8 cellular contexts compared by ENCODE assay signal in genomic region chr1:24413350-24414163, GRCh38. TPM values are rescaled to one million over a fixed set of nuclear protein-coding genes. Genes with fewer than 3 reads are reported as not detected.
A peak's percentile ranks its signal among the peaks of the same experiment; 100 is the strongest.
DNase-seq lines count a peak whose midpoint lies in the region; ATAC-seq and TF ChIP-seq lines count a peak whose summit lies in the region.

STPG1 (minus strand) TSS chr1:24413782; CDS start chr1:24401388, 12,394 bp downstream.

- H3K27ac ChIP-seq in MM.1S (ENCODE audit: low read length) (peak within 1 kb of the TSS; percentile 35; the same call in 1 of the 2 replicates), neutrophil (peak within 1 kb of the TSS; percentile 54)

- ATAC-seq in activated naive CD4-positive, alpha-beta T cell treated with anti-CD3 and anti-CD28 coated beads, Interleukin-2, amount 50 U/mL, for 72 hours = peak; percentile 45 to 54

- peaks cover 28% of the 10 kb centered on the region for H3K79me2 ChIP-seq in MM.1S (ENCODE audit: low read length)

- H3K36me3 ChIP-seq in MM.1S (replicated peaks; ENCODE audit: insufficient read depth, low read length) (no peaks in the 10 kb centered on the region), neutrophil (no peaks in the 10 kb centered on the region)

- H3K36me3 Mint-ChIP-seq in activated naive CD4-positive, alpha-beta T cell treated with anti-CD3 and anti-CD28 coated beads, Interleukin-2, amount 50 U/mL, for 72 hours = peaks cover 10 to 12% of the 10 kb centered on the region in 2 donors

- no peaks in the 10 kb centered on the region for H3K9me3 Mint-ChIP-seq in activated naive CD4-positive, alpha-beta T cell treated with anti-CD3 and anti-CD28 coated beads, Interleukin-2, amount 50 U/mL, for 72 hours

- peak within 1 kb of the TSS; percentile 92 for H2AFZ ChIP-seq in MM.1S (ENCODE audit: low read length)

- peaks cover 18% of the 10 kb centered on the region for H3K4me1 ChIP-seq in MM.1S (ENCODE audit: low read length)
- peaks cover 33% of the 10 kb centered on the region in 2 experiments for H3K4me1 ChIP-seq in neutrophil (ENCODE audit: control insufficient read depth in 1 of 2, insufficient read depth in 1 of 2, low read depth in 1 of 2, low read length in 1 of 2)

- DNase-seq in GM12865 (ENCODE audit: low read depth) (peak; percentile 89), MM.1S (peak; percentile 90), SKM-1 (lab: John Stamatoyannopoulos, UW; ENCODE audit: unreplicated experiment) (peak; percentile 68), glomerular endothelial cell (ENCODE audit: extremely low read depth, low read depth, low spot score) (peak; percentile 63), superior temporal gyrus (ENCODE audit: extremely low spot score) (peak; percentile 97), cortex of kidney (lab: John Stamatoyannopoulos, UW) (no peak)
- peak; percentile 85 to 91 for DNase-seq in activated naive CD4-positive, alpha-beta T cell treated with anti-CD3 and anti-CD28 coated beads, Interleukin-2, amount 50 U/mL, for 72 hours (ENCODE audit: low spot score in 2 of 2)

- peak within 1 kb of the TSS; percentile 89 to 97 for H3K27ac Mint-ChIP-seq in activated naive CD4-positive, alpha-beta T cell treated with anti-CD3 and anti-CD28 coated beads, Interleukin-2, amount 50 U/mL, for 72 hours

- H3K4me3 ChIP-seq in GM12865 (ENCODE audit: low read depth, low read length) (peak within 1 kb of the TSS; percentile 68), MM.1S (ENCODE audit: low read length) (peak within 1 kb of the TSS; percentile 70), neutrophil (ENCODE audit: low read depth in 1 of 2, low read length in 1 of 2) (peak within 1 kb of the TSS; percentile 62 to 84)

- no peaks in the 10 kb centered on the region for H3K9me3 ChIP-seq in MM.1S (replicated peaks; ENCODE audit: insufficient read depth, low read length)
- no peaks in the 10 kb centered on the region for H3K9me3 ChIP-seq in neutrophil

- TF ChIP-seq CTCF in GM12865 (IDR thresholded peaks at IDR 0.05; ENCODE audit: insufficient read depth, low read depth, low read length, missing control alignments) (no peak), MM.1S (IDR thresholded peaks at IDR 0.05; ENCODE audit: low read length) (no peak), neutrophil (IDR thresholded peaks at IDR 0.05) (peak; percentile 32)

- no peaks in the 10 kb centered on the region for H3K27me3 ChIP-seq in MM.1S (replicated peaks; ENCODE audit: insufficient read depth, low read length)
- no peaks in the 10 kb centered on the region for H3K27me3 ChIP-seq in neutrophil

- peak within 1 kb of the TSS; percentile 75 for H3K9ac ChIP-seq in MM.1S (ENCODE audit: low read length)

- no peaks in the 10 kb centered on the region for H4K20me1 ChIP-seq in MM.1S (ENCODE audit: insufficient read depth, low read length)

- H3K9me2 ChIP-seq in MM.1S (replicated peaks; ENCODE audit: insufficient read depth, low read length) = no peaks in the 10 kb centered on the region

- H3F3A ChIP-seq in MM.1S (ENCODE audit: insufficient read depth, low read length) = peaks cover 19% of the 10 kb centered on the region

- peak within 1 kb of the TSS; percentile 65 for H3K4me2 ChIP-seq in MM.1S (ENCODE audit: low read depth, low read length)

RNA-seq across cellular contexts. Expression of gene STPG1, which starts in this region (rescaled TPM):
- total RNA-seq in activated naive CD4-positive, alpha-beta T cell treated with anti-CD3 and anti-CD28 coated beads, Interleukin-2, amount 50 U/mL, for 72 hours = 1 to 10 TPM; 6.1 to 7.0 TPM
- total RNA-seq in glomerular endothelial cell = 3.7 and 6.7 TPM in 2 replicates
